In genomic region chr11:44797886-44798683, GRCh38 we compare ENCODE assay signal across 17 cellular contexts.
DNase-seq lines count a peak whose midpoint lies in the region; ATAC-seq, FAIRE-seq and TF ChIP-seq lines count a peak whose summit lies in the region.
"Had no signal": no experiment of that assay in that cellular context is flagged by ENCODE, and none has a peak within 500 bp of the region (broad histone marks: within the 10 kb centered on the region; RNA-seq: fewer than 3 reads in every experiment).

No MANE protein-coding gene starts in this region.

- no peak for FAIRE-seq in kidney (lab: Jason Lieb, UNC)

- no peak for ATAC-seq in natural killer cell

- H3K9me3 ChIP-seq in HUES64 (ENCODE audit: insufficient read depth, low read depth, low read length) (no peaks in the 10 kb centered on the region), kidney (ENCODE audit: control insufficient read depth in 1 of 2, low read length in 2 of 2) (no peaks in the 10 kb centered on the region), stomach smooth muscle (ENCODE audit: control insufficient read depth in 2 of 2, low read length in 2 of 2) (no peaks in the 10 kb centered on the region)
- H3K9me3 ChIP-seq: prostate gland, testis had no signal

- peak overlapping the region; percentile 93 for H3K27ac ChIP-seq in HUES64 (ENCODE audit: low read depth, low read length)
- H3K27ac ChIP-seq in kidney (ENCODE audit: low read depth in 2 of 2, low read length in 2 of 2) = no peak overlapping the region
- peak overlapping the region; percentile 11 for H3K27ac ChIP-seq in stomach smooth muscle (ENCODE audit: low read length)
- H3K27ac ChIP-seq: C4-2B, coronary artery, HL-60, prostate gland, testis had no signal

- H3K27me3 Mint-ChIP-seq in natural killer cell (ENCODE audit: low read depth in 2 of 2) = peaks cover 20 to 22% of the 10 kb centered on the region in 2 donors
- H3K27me3 Mint-ChIP-seq in activated T-helper 1 cell treated with anti-CD3 and anti-CD28 coated beads, Interleukin-12 subunit alpha, Interleukin-12 subunit beta, Interleukin-2, Interleukin-4 antibody, amounts not matched to agents 30 ng/mL and 10 ng/mL and 1 ng/mL, durations not matched to agents 14 hours and 24 hours and 36 hours (ENCODE audit: insufficient read depth) = peaks cover 2% of the 10 kb centered on the region

- intact Hi-C loops in kidney (cut with DNase I) (no loop called here), natural killer cell (cut with micrococcal nuclease) (no loop called here)
- intact Hi-C loops in activated T-helper 1 cell treated with anti-CD3 and anti-CD28 coated beads, Interleukin-12 subunit alpha, Interleukin-12 subunit beta, Interleukin-2, Interleukin-4 antibody, amounts not matched to agents 30 ng/mL and 10 ng/mL and 1 ng/mL, durations not matched to agents 14 hours and 24 hours and 36 hours (cut with micrococcal nuclease) = no loop called here

- no peaks in the 10 kb centered on the region for H3K36me3 Mint-ChIP-seq in natural killer cell
- no peaks in the 10 kb centered on the region for H3K36me3 Mint-ChIP-seq in activated T-helper 1 cell treated with anti-CD3 and anti-CD28 coated beads, Interleukin-12 subunit alpha, Interleukin-12 subunit beta, Interleukin-2, Interleukin-4 antibody, amounts not matched to agents 30 ng/mL and 10 ng/mL and 1 ng/mL, durations not matched to agents 14 hours and 24 hours and 36 hours (ENCODE audit: low read depth)

- peaks cover 38% of the 10 kb centered on the region for H3K4me1 ChIP-seq in HUES64 (ENCODE audit: insufficient read depth, low read length)
- no peaks in the 10 kb centered on the region for H3K4me1 ChIP-seq in kidney (ENCODE audit: control insufficient read depth in 1 of 2, insufficient read depth in 1 of 2, low read depth in 1 of 2, low read length in 2 of 2)
- H3K4me1 ChIP-seq in stomach smooth muscle (ENCODE audit: control insufficient read depth, insufficient read depth, low read length) = peaks cover 24% of the 10 kb centered on the region
- H3K4me1 ChIP-seq: prostate gland had no signal

- WGBS in HUES64 = 25% methylated on average over 8 of the region's 8 CpGs

- H3K4me3 ChIP-seq in HUES64 (ENCODE audit: low read length) (no peak overlapping the region), kidney (ENCODE audit: low read length in 2 of 2) (no peak overlapping the region), stomach smooth muscle (ENCODE audit: low read length in 2 of 2) (no peak overlapping the region)
- H3K4me3 ChIP-seq: coronary artery, prostate gland, testis had no signal

- no peaks in the 10 kb centered on the region for H3K9me3 Mint-ChIP-seq in natural killer cell
- H3K9me3 Mint-ChIP-seq in activated T-helper 1 cell treated with anti-CD3 and anti-CD28 coated beads, Interleukin-12 subunit alpha, Interleukin-12 subunit beta, Interleukin-2, Interleukin-4 antibody, amounts not matched to agents 30 ng/mL and 10 ng/mL and 1 ng/mL, durations not matched to agents 14 hours and 24 hours and 36 hours = no peaks in the 10 kb centered on the region

- TF ChIP-seq CTCF in kidney (IDR thresholded peaks at IDR 0.05; ENCODE audit: borderline replicate concordance, extremely low read depth, insufficient read depth) (no peak), natural killer cell (IDR thresholded peaks at IDR 0.05) (no peak)

- DNase-seq in epidermal melanocyte (ENCODE audit: insufficient read length, low spot score) = peak; percentile 43
- DNase-seq in kidney = peak; percentile 19
- no peak for DNase-seq in activated CD8-positive, alpha-beta memory T cell treated with anti-CD3 and anti-CD28 coated beads, Interleukin-2, amount 50 U/mL, for 4 hours
- DNase-seq in natural killer cell = no peak
- no peak for DNase-seq in activated T-helper 1 cell treated with anti-CD3 and anti-CD28 coated beads, Interleukin-12 subunit alpha, Interleukin-12 subunit beta, Interleukin-2, Interleukin-4 antibody, amounts not matched to agents 30 ng/mL and 10 ng/mL and 1 ng/mL, durations not matched to agents 14 hours and 24 hours and 36 hours (ENCODE audit: low spot score)
- DNase-seq: activated CD4-positive, alpha-beta T cell treated with anti-CD3 and anti-CD28 coated beads for 4 hours; DMS53; NCI-H1694 treated with DMSO at 0.1 percent for 48 hours; NCI-H748 treated with DMSO at 0.1 percent for 48 hours; stimulated activated CD4-positive, alpha-beta T cell treated with anti-CD3 and anti-CD28 coated beads, Interleukin-1b, Interleukin-23, amount 100 ng/mL, for 48 hours; testis had no signal

- H3K27me3 ChIP-seq in HUES64 (ENCODE audit: insufficient read depth, low read length) (no peaks in the 10 kb centered on the region), stomach smooth muscle (ENCODE audit: control insufficient read depth in 1 of 2, insufficient read depth in 2 of 2, low read length in 2 of 2) (no peaks in the 10 kb centered on the region)
- H3K27me3 ChIP-seq: testis had no signal

- H3K9ac ChIP-seq in HUES64 (ENCODE audit: low read depth, low read length) (peak overlapping the region; percentile 12; the same call in 1 of the 2 replicates), kidney (ENCODE audit: low read length in 2 of 2) (no peak overlapping the region), stomach smooth muscle (ENCODE audit: low read length in 2 of 2) (no peak overlapping the region)

- no peaks in the 10 kb centered on the region for H3K4me1 Mint-ChIP-seq in natural killer cell
- no peaks in the 10 kb centered on the region for H3K4me1 Mint-ChIP-seq in activated T-helper 1 cell treated with anti-CD3 and anti-CD28 coated beads, Interleukin-12 subunit alpha, Interleukin-12 subunit beta, Interleukin-2, Interleukin-4 antibody, amounts not matched to agents 30 ng/mL and 10 ng/mL and 1 ng/mL, durations not matched to agents 14 hours and 24 hours and 36 hours (ENCODE audit: low read depth)

- no peak overlapping the region for H3K4me3 Mint-ChIP-seq in natural killer cell
- H3K4me3 Mint-ChIP-seq in activated T-helper 1 cell treated with anti-CD3 and anti-CD28 coated beads, Interleukin-12 subunit alpha, Interleukin-12 subunit beta, Interleukin-2, Interleukin-4 antibody, amounts not matched to agents 30 ng/mL and 10 ng/mL and 1 ng/mL, durations not matched to agents 14 hours and 24 hours and 36 hours = no peak overlapping the region

- H3K27ac Mint-ChIP-seq in natural killer cell = no peak overlapping the region
- H3K27ac Mint-ChIP-seq in activated T-helper 1 cell treated with anti-CD3 and anti-CD28 coated beads, Interleukin-12 subunit alpha, Interleukin-12 subunit beta, Interleukin-2, Interleukin-4 antibody, amounts not matched to agents 30 ng/mL and 10 ng/mL and 1 ng/mL, durations not matched to agents 14 hours and 24 hours and 36 hours = no peak overlapping the region

- H3K36me3 ChIP-seq in HUES64 (ENCODE audit: insufficient read depth, low read length) = no peaks in the 10 kb centered on the region
- H3K36me3 ChIP-seq in kidney (ENCODE audit: control insufficient read depth in 1 of 2, insufficient read depth in 2 of 2, low read length in 2 of 2) = no peaks in the 10 kb centered on the region
- peaks cover 0 to 2% of the 10 kb centered on the region in 2 donors for H3K36me3 ChIP-seq in stomach smooth muscle (ENCODE audit: control insufficient read depth in 2 of 2, insufficient read depth in 2 of 2, low read length in 2 of 2)
- H3K36me3 ChIP-seq: prostate gland had no signal

Comparison
In these comparisons a context has a peak if more than half of its experiments do, and no peak if none do; other contexts are left out.
1. H3K27ac ChIP-seq: peak in HUES64 (single experiment) and stomach smooth muscle (single experiment); none in kidney (0 of 2).
2. DNase-seq: peak in epidermal melanocyte (single experiment) and kidney (single experiment); none in activated CD8-positive, alpha-beta memory T cell treated with anti-CD3 and anti-CD28 coated beads, Interleukin-2, amount 50 U/mL, for 4 hours (single experiment), natural killer cell (single experiment) and activated T-helper 1 cell treated with anti-CD3 and anti-CD28 coated beads, Interleukin-12 subunit alpha, Interleukin-12 subunit beta, Interleukin-2, Interleukin-4 antibody, amounts not matched to agents 30 ng/mL and 10 ng/mL and 1 ng/mL, durations not matched to agents 14 hours and 24 hours and 36 hours (single experiment).